8 cellular contexts compared by ENCODE assay signal in the genomic region with DNA sequence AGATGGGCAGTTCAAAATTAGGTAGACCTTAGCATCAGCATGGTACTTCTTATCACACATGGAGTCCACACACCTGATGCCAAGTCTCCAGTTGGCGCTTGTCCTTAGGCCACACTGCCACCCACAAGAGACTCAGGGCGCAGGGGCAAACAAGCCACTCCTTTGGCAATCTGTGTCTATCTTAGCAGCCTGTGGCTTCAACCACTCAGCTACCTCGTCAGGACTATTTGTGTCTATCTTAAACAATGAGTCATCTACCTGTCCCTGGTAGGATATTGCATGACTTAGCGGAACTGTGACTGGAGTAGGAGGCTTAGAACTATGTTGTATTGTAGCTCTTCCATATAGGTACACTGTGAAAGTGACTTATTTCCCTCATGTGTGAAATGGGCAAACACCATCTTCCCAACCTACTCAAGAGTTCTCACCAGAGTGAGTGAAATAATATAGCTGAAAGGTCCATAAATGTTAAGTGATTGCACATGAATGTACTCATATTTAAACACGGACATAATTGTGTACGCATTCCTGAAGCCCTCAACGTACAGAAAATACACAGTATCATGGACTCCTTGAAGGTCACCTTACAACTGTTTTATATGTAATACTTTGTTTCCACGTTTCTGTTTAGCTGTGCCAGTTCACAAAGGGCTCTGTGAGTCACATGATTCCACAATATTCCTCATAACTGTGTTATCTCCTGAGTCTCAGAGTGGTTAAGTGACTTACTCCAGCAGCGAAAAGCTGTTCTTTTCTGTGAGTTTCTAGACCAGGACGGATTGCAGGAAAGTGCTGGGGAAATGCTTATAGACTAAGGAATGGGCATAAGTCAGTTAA. TPM values are rescaled to one million over a fixed set of nuclear protein-coding genes. Genes with fewer than 3 reads are reported as not detected.
DNase-seq lines count a peak whose midpoint lies in the region.

No MANE protein-coding gene starts in this region.

- no peaks in the 10 kb centered on the region for H3K9me3 Mint-ChIP-seq in CD4-positive, alpha-beta memory T cell
- H3K9me3 Mint-ChIP-seq in activated naive CD8-positive, alpha-beta T cell treated with anti-CD3 and anti-CD28 coated beads for 36 hours, result no peaks in the 10 kb centered on the region
- no peaks in the 10 kb centered on the region for H3K9me3 Mint-ChIP-seq in immature natural killer cell

- peaks cover 33% of the 10 kb centered on the region for H3K36me3 ChIP-seq in CD4-positive, alpha-beta memory T cell (ENCODE audit: insufficient read depth, low read length)

- intact Hi-C loops in CD4-positive, alpha-beta memory T cell (cut with micrococcal nuclease), result loop anchor here (1.0 kb wide), 1 partner anchor 38 kb away; no protein-coding TSS in a partner anchor
- intact Hi-C loops in head of caudate nucleus (cut with DNase I), result no loop called here

- peaks cover 46% of the 10 kb centered on the region for H3K4me1 ChIP-seq in CD4-positive, alpha-beta memory T cell (ENCODE audit: insufficient read depth, low read length)

- H3K27ac ChIP-seq in CD4-positive, alpha-beta memory T cell (ENCODE audit: low read depth, low read length), result peak overlapping the region; percentile 82

- peak overlapping the region; percentile 82 to 91 for H3K4me3 ChIP-seq in CD4-positive, alpha-beta memory T cell (ENCODE audit: low read length in 2 of 2)

- peaks cover 36 to 48% of the 10 kb centered on the region in 2 donors for H3K36me3 Mint-ChIP-seq in CD4-positive, alpha-beta memory T cell
- peaks cover 47% of the 10 kb centered on the region for H3K36me3 Mint-ChIP-seq in activated naive CD8-positive, alpha-beta T cell treated with anti-CD3 and anti-CD28 coated beads for 36 hours
- H3K36me3 Mint-ChIP-seq in immature natural killer cell, result peaks cover 15 to 24% (median 20%) of the 10 kb centered on the region in 3 donors

- CTCF ChIA-PET in CD4-positive, alpha-beta memory T cell (lab: Charles Lee; ENCODE audit: partially characterized antibody), result interaction anchor here (0.8 to 4.9 kb wide), 13 partner anchors 8 to 94 kb away, joined by 3 to 34 read pairs (median 4); no protein-coding TSS in a partner anchor

- peak in 1 of 5 donors; percentile 77 for DNase-seq in CD4-positive, alpha-beta memory T cell
- peak; percentile 21 for DNase-seq in LHCN-M2 (ENCODE audit: low read depth)
- DNase-seq in activated naive CD8-positive, alpha-beta T cell treated with anti-CD3 and anti-CD28 coated beads for 36 hours, result no peak
- DNase-seq in immature natural killer cell, result no peak
- peak; percentile 26 for DNase-seq in stimulated activated CD4-positive, alpha-beta T cell treated with anti-CD3 and anti-CD28 coated beads, Interleukin-4, amount 100 ng/mL, for 24 hours
- no peak for DNase-seq in head of caudate nucleus
- DNase-seq in cerebellum (ENCODE audit: low spot score), result no peak
- DNase-seq in NCI-H2196 treated with DMSO at 0.1 percent for 48 hours (lab: John Stamatoyannopoulos, UW; ENCODE audit: unreplicated experiment), result no peak

- POLR2A ChIA-PET in CD4-positive, alpha-beta memory T cell (lab: Charles Lee; ENCODE audit: partially characterized antibody), result interaction anchor here (0.6 to 4.5 kb wide), 25 partner anchors 8 to 1775 kb away, joined by 3 to 133 read pairs (median 6); a partner anchor contains a TSS

- H3K27ac Mint-ChIP-seq in CD4-positive, alpha-beta memory T cell, result peak overlapping the region; percentile 86 to 95 (median 93)
- H3K27ac Mint-ChIP-seq in activated naive CD8-positive, alpha-beta T cell treated with anti-CD3 and anti-CD28 coated beads for 36 hours, result peak overlapping the region; percentile 95
- peak overlapping the region; percentile 87 to 95 (median 90) for H3K27ac Mint-ChIP-seq in immature natural killer cell

- no peaks in the 10 kb centered on the region for H3K27me3 ChIP-seq in CD4-positive, alpha-beta memory T cell (ENCODE audit: insufficient read depth, low read length)

- peaks cover 35 to 59% (median 48%) of the 10 kb centered on the region in 4 donors for H3K4me1 Mint-ChIP-seq in CD4-positive, alpha-beta memory T cell
- peaks cover 35% of the 10 kb centered on the region for H3K4me1 Mint-ChIP-seq in activated naive CD8-positive, alpha-beta T cell treated with anti-CD3 and anti-CD28 coated beads for 36 hours
- peaks cover 37 to 48% of the 10 kb centered on the region in 2 donors for H3K4me1 Mint-ChIP-seq in immature natural killer cell

- peak overlapping the region; percentile 92 to 98 (median 95) for H3K4me3 Mint-ChIP-seq in CD4-positive, alpha-beta memory T cell
- peak overlapping the region; percentile 94 for H3K4me3 Mint-ChIP-seq in activated naive CD8-positive, alpha-beta T cell treated with anti-CD3 and anti-CD28 coated beads for 36 hours
- H3K4me3 Mint-ChIP-seq in immature natural killer cell, result peak overlapping the region; percentile 90 to 94 (median 93)

- H3K27me3 Mint-ChIP-seq in CD4-positive, alpha-beta memory T cell, result no peaks in the 10 kb centered on the region
- no peaks in the 10 kb centered on the region for H3K27me3 Mint-ChIP-seq in activated naive CD8-positive, alpha-beta T cell treated with anti-CD3 and anti-CD28 coated beads for 36 hours
- H3K27me3 Mint-ChIP-seq in immature natural killer cell (ENCODE audit: low read depth in 3 of 3), result peaks cover 0 to 4% (median 2%) of the 10 kb centered on the region in 3 donors

- H3K9me3 ChIP-seq in CD4-positive, alpha-beta memory T cell (ENCODE audit: control insufficient read depth in 1 of 2, low read length in 2 of 2), result no peaks in the 10 kb centered on the region

RNA-seq across cellular contexts. Expression of a gene that starts 1.6 kb away (rescaled TPM):
- total RNA-seq in CD4-positive, alpha-beta memory T cell, result 100 to 1,000 TPM; 102 to 108 TPM
- polyA plus RNA-seq in CD4-positive, alpha-beta memory T cell, result 10 to 100 TPM; 51.6 to 64.6 TPM
- total RNA-seq in LHCN-M2 (2014; rRNA removed) (64.4 and 71.2 TPM in 2 replicates), cerebellum (75.8 TPM)
- polyA plus RNA-seq in LHCN-M2 (2012), result 31.3 TPM
- total RNA-seq in activated naive CD8-positive, alpha-beta T cell treated with anti-CD3 and anti-CD28 coated beads for 36 hours, result 10 to 100 TPM; 51.5 to 52.3 TPM
- polyA plus RNA-seq in immature natural killer cell, result 10 to 100 TPM; 30.2 to 51.1 (median 43.0) TPM

Comparison
In these comparisons a context has a peak if more than half of its experiments do, and no peak if none do; other contexts are left out.
1. DNase-seq: peak in LHCN-M2 (single experiment) and stimulated activated CD4-positive, alpha-beta T cell treated with anti-CD3 and anti-CD28 coated beads, Interleukin-4, amount 100 ng/mL, for 24 hours (single experiment); none in activated naive CD8-positive, alpha-beta T cell treated with anti-CD3 and anti-CD28 coated beads for 36 hours (single experiment), immature natural killer cell (0 of 3), head of caudate nucleus (0 of 42), cerebellum (single experiment) and NCI-H2196 treated with DMSO at 0.1 percent for 48 hours (single experiment).
2. Peak in every context shown above with its lines, with median percentiles within 50 percentile points of each other: H3K27ac Mint-ChIP-seq and H3K4me3 Mint-ChIP-seq.